ENCODE assay signal across 1 cellular context in the genomic region with DNA sequence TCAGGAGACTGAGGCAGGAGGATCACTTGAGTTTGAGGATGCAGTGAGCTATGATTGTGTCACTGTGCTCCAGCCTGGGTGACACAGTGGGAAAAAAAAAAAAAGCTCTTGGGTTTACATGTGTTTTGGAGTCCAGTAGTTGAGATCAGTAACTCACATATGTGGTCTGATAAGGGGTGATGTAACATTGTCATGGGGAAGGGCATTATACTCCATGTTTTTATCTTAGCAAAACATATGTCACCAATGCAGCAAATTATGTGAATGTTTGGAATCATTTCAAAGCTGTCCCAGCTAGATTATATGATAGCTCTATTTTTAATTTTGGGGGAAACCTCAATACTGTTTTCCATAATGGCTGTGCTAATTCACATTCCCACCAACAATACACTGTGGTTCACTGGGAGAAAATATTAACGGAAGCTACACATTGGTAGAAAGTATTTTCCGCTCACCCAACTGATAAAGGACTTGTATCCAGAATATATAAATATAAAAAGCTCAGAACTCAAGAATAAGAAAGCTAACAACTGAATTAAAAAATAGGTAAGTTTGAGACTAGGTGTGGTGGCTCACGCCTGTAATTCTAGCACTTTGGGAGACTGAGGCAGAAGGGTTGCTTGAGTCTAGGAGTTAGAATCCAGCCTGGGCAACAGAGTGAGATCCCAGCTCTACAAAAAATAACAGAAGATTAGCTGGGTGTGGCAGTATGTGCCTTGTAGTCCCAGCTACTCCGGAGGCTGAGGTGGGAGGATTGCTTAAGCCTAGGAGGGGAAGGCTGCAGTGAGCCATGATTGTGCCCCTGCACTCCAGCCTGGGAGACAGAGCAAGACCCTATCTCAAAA.
TF ChIP-seq lines count a peak whose summit lies in the region.

No MANE protein-coding gene starts in this region.

TF ChIP-seq in K562, 482 proteins besides CTCF, POLR2A, EP300 and RAD21 (continued from another document and continues in another):
- TF ChIP-seq, protein P1, sequence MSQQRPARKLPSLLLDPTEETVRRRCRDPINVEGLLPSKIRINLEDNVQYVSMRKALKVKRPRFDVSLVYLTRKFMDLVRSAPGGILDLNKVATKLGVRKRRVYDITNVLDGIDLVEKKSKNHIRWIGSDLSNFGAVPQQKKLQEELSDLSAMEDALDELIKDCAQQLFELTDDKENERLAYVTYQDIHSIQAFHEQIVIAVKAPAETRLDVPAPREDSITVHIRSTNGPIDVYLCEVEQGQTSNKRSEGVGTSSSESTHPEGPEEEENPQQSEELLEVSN (IDR thresholded peaks at IDR 0.05; ENCODE audit: borderline replicate concordance in 1 of 2, extremely low read depth in 1 of 2, insufficient read depth in 1 of 2, insufficient read length in 1 of 2, low read depth in 1 of 2, low read length in 1 of 2, poor library complexity in 1 of 2, severe bottlenecking in 1 of 2): no peak
- TF ChIP-seq ZBTB34 (CRISPR knock-in tag; IDR thresholded peaks at IDR 0.05) (no peak), CREB5 (CRISPR knock-in tag; IDR thresholded peaks at IDR 0.05) (no peak), BRD9 (IDR thresholded peaks at IDR 0.05; ENCODE audit: low read depth, partially characterized antibody) (peak; percentile 69), CEBPG (CRISPR knock-in tag; IDR thresholded peaks at IDR 0.05) (peak; percentile 83), CEBPG (tag; conservative IDR thresholded peaks at IDR 0.05 in 1 of 2, IDR thresholded peaks at IDR 0.05 in 1 of 2) (peak; percentile 37 to 96; a peak in 3 of 4 replicates), MECOM (CRISPR knock-in tag; IDR thresholded peaks at IDR 0.05) (no peak), HMG20B (CRISPR knock-in tag; IDR thresholded peaks at IDR 0.05) (no peak), ZNF395 (CRISPR knock-in tag; IDR thresholded peaks at IDR 0.05) (peak; percentile 92), ZNF316 (IDR thresholded peaks at IDR 0.05) (no peak), ZBTB17 (CRISPR knock-in tag; IDR thresholded peaks at IDR 0.05) (no peak), CBFB (CRISPR knock-in tag; IDR thresholded peaks at IDR 0.05) (no peak), JUNB (CRISPR knock-in tag; conservative IDR thresholded peaks at IDR 0.05) (no peak), MEF2D (tag; conservative IDR thresholded peaks at IDR 0.05; ENCODE audit: low read depth) (peak; percentile 98), PYGO2 (tag; IDR thresholded peaks at IDR 0.05) (peak; percentile 75), AFF4 (CRISPR knock-in tag; IDR thresholded peaks at IDR 0.05) (no peak), FOXJ2 (tag; IDR thresholded peaks at IDR 0.05) (peak; percentile 40; the same call in 1 of the 2 replicates), NBN (IDR thresholded peaks at IDR 0.05; ENCODE audit: low read depth) (no peak), ID3 (CRISPR knock-in tag; IDR thresholded peaks at IDR 0.05) (no peak), ID3 (tag; IDR thresholded peaks at IDR 0.05) (no peak), IFI16 (CRISPR knock-in tag; IDR thresholded peaks at IDR 0.05) (no peak), L3MBTL2 (IDR thresholded peaks at IDR 0.05) (peak; percentile 39; the same call in 1 of the 2 replicates), RBM14 (IDR thresholded peaks at IDR 0.05; ENCODE audit: borderline replicate concordance, insufficient read depth, low read depth, low read length) (no peak), TFAM (CRISPR knock-in tag; conservative IDR thresholded peaks at IDR 0.05) (no peak), ZNF165 (CRISPR knock-in tag; IDR thresholded peaks at IDR 0.05; ENCODE audit: borderline replicate concordance) (no peak), MYC (IDR thresholded peaks at IDR 0.05; ENCODE audit: low read depth, low read length) (peak; percentile 51; the same call in 1 of the 2 replicates), MYC (CRISPR knock-in tag; IDR thresholded peaks at IDR 0.05; ENCODE audit: borderline replicate concordance, low read depth) (no peak), ZHX1 (conservative IDR thresholded peaks at IDR 0.05; ENCODE audit: low read length) (no peak), JUN (IDR thresholded peaks at IDR 0.05; ENCODE audit: borderline replicate concordance, low read depth, low read length) (no peak), JUN (CRISPR knock-in tag; IDR thresholded peaks at IDR 0.05; ENCODE audit: borderline replicate concordance) (no peak), GMEB1 (CRISPR knock-in tag; IDR thresholded peaks at IDR 0.05) (no peak)
- TF ChIP-seq, protein P2, sequence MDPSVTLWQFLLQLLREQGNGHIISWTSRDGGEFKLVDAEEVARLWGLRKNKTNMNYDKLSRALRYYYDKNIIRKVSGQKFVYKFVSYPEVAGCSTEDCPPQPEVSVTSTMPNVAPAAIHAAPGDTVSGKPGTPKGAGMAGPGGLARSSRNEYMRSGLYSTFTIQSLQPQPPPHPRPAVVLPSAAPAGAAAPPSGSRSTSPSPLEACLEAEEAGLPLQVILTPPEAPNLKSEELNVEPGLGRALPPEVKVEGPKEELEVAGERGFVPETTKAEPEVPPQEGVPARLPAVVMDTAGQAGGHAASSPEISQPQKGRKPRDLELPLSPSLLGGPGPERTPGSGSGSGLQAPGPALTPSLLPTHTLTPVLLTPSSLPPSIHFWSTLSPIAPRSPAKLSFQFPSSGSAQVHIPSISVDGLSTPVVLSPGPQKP (CRISPR knock-in tag; IDR thresholded peaks at IDR 0.05): no peak
- TF ChIP-seq, protein P3, sequence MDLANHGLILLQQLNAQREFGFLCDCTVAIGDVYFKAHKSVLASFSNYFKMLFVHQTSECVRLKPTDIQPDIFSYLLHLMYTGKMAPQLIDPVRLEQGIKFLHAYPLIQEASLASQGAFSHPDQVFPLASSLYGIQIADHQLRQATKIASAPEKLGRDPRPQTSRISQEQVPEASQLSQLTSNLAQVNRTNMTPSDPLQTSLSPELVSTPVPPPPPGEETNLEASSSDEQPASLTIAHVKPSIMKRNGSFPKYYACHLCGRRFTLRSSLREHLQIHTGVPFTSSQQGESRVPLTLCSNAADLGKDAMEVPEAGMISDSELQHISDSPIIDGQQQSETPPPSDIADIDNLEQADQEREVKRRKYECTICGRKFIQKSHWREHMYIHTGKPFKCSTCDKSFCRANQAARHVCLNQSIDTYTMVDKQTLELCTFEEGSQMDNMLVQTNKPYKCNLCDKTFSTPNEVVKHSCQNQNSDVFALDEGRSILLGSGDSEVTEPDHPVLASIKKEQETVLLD (IDR thresholded peaks at IDR 0.05): no peak
- TF ChIP-seq, protein P4, sequence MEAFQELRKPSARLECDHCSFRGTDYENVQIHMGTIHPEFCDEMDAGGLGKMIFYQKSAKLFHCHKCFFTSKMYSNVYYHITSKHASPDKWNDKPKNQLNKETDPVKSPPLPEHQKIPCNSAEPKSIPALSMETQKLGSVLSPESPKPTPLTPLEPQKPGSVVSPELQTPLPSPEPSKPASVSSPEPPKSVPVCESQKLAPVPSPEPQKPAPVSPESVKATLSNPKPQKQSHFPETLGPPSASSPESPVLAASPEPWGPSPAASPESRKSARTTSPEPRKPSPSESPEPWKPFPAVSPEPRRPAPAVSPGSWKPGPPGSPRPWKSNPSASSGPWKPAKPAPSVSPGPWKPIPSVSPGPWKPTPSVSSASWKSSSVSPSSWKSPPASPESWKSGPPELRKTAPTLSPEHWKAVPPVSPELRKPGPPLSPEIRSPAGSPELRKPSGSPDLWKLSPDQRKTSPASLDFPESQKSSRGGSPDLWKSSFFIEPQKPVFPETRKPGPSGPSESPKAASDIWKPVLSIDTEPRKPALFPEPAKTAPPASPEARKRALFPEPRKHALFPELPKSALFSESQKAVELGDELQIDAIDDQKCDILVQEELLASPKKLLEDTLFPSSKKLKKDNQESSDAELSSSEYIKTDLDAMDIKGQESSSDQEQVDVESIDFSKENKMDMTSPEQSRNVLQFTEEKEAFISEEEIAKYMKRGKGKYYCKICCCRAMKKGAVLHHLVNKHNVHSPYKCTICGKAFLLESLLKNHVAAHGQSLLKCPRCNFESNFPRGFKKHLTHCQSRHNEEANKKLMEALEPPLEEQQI (IDR thresholded peaks at IDR 0.05): no peak
